Comparison of ENCODE assay signal across 9 cellular contexts in the genomic region with DNA sequence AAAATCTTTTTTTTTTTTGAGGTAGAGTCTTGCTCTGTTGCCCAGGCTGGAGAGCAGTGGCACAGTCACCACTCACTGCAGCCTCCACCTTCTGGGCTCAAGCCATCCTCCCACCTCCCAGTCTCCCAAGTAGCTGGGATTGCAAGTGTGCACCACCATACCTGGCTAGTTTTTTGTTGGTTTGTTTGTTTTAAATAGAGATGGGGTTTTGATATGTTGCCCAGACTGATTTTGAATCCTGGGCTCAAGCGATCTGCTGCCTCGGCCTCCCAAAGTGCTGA. TPM values are rescaled to one million over a fixed set of nuclear protein-coding genes. Genes with fewer than 3 reads are reported as not detected.
DNase-seq lines count a peak whose midpoint lies in the region; ATAC-seq and TF ChIP-seq lines count a peak whose summit lies in the region.
"Had no signal": no experiment of that assay in that cellular context is flagged by ENCODE, and none has a peak within 500 bp of the region (broad histone marks: within the 10 kb centered on the region; RNA-seq: fewer than 3 reads in every experiment).

No MANE protein-coding gene starts in this region.

- peaks cover 49% of the 10 kb centered on the region for H3K4me1 Mint-ChIP-seq in activated T-cell treated with anti-CD3 and anti-CD28 coated beads, Interleukin-2, amount 50 U/mL, for 4 hours (ENCODE audit: low read depth)
- peaks cover 37% of the 10 kb centered on the region for H3K4me1 Mint-ChIP-seq in activated CD8-positive, alpha-beta T cell treated with anti-CD3 and anti-CD28 coated beads, Interleukin-2, amount 10 ng/mL, durations not matched to agents 7 days and 5 days (ENCODE audit: low read depth)
- peaks cover 53% of the 10 kb centered on the region for H3K4me1 Mint-ChIP-seq in stimulated activated naive CD8-positive, alpha-beta T cell treated with anti-CD3 and anti-CD28 coated beads, Interleukin-15, amount 100 ng/mL, for 72 hours

- H3K9me3 ChIP-seq in hepatocyte (ENCODE audit: low read depth), result no peaks in the 10 kb centered on the region
- H3K9me3 ChIP-seq: uterus had no signal

- peak overlapping the region; percentile 88 for H3K4me3 Mint-ChIP-seq in activated T-cell treated with anti-CD3 and anti-CD28 coated beads, Interleukin-2, amount 50 U/mL, for 4 hours
- peak overlapping the region; percentile 87 for H3K4me3 Mint-ChIP-seq in activated CD8-positive, alpha-beta T cell treated with anti-CD3 and anti-CD28 coated beads, Interleukin-2, amount 10 ng/mL, durations not matched to agents 7 days and 5 days
- H3K4me3 Mint-ChIP-seq in stimulated activated naive CD8-positive, alpha-beta T cell treated with anti-CD3 and anti-CD28 coated beads, Interleukin-15, amount 100 ng/mL, for 72 hours, result peak overlapping the region; percentile 84 to 94

- H4K20me1 ChIP-seq in hepatocyte (ENCODE audit: insufficient read depth, poor library complexity, severe bottlenecking), result peaks cover 10% of the 10 kb centered on the region

- no peaks in the 10 kb centered on the region for H3K27me3 ChIP-seq in hepatocyte
- H3K27me3 ChIP-seq: uterus had no signal

- no peak for DNase-seq in activated T-cell treated with anti-CD3 and anti-CD28 coated beads, Interleukin-2, amount 50 U/mL, for 4 hours
- no peak for DNase-seq in activated T-cell treated with anti-CD3 and anti-CD28 coated beads, Interleukin-2, amount 50 U/mL, for 48 hours
- DNase-seq in activated CD8-positive, alpha-beta T cell treated with anti-CD3 and anti-CD28 coated beads, Interleukin-2, amount 10 ng/mL, durations not matched to agents 7 days and 5 days, result no peak
- DNase-seq in hepatocyte (ENCODE audit: low spot score) (no peak), NCI-H510A treated with DMSO at 0.1 percent for 48 hours (lab: John Stamatoyannopoulos, UW) (no peak), NCI-H187 (lab: John Stamatoyannopoulos, UW) (no peak)
- no peak for DNase-seq in stimulated activated naive CD8-positive, alpha-beta T cell treated with anti-CD3 and anti-CD28 coated beads, Interleukin-15, amount 100 ng/mL, for 72 hours
- DNase-seq: uterus had no signal

- H3K9me2 ChIP-seq in hepatocyte (replicated peaks; ENCODE audit: insufficient read depth), result no peaks in the 10 kb centered on the region

- H3K27ac Mint-ChIP-seq in activated CD8-positive, alpha-beta T cell treated with anti-CD3 and anti-CD28 coated beads, Interleukin-2, amount 10 ng/mL, durations not matched to agents 7 days and 5 days, result peak overlapping the region; percentile 88
- no peak overlapping the region for H3K27ac Mint-ChIP-seq in stimulated activated naive CD8-positive, alpha-beta T cell treated with anti-CD3 and anti-CD28 coated beads, Interleukin-15, amount 100 ng/mL, for 72 hours

- WGBS in hepatocyte (ENCODE audit: low lambda C conversion rate, missing lambda C conversion rate), result 97% methylated on average over 2 of the region's 2 CpGs

- no peak overlapping the region for H3K4me3 ChIP-seq in hepatocyte

- POLR2A ChIA-PET in activated CD8-positive, alpha-beta T cell treated with anti-CD3 and anti-CD28 coated beads, Interleukin-2, amount 10 ng/mL, durations not matched to agents 7 days and 5 days (lab: Charles Lee), result interaction anchor here (0.6 to 1.2 kb wide), 2 partner anchors 113 to 127 kb away, joined by 3 to 4 read pairs; no protein-coding TSS in a partner anchor

- no peaks in the 10 kb centered on the region for H3K9me3 Mint-ChIP-seq in activated T-cell treated with anti-CD3 and anti-CD28 coated beads, Interleukin-2, amount 50 U/mL, for 4 hours
- no peaks in the 10 kb centered on the region for H3K9me3 Mint-ChIP-seq in activated CD8-positive, alpha-beta T cell treated with anti-CD3 and anti-CD28 coated beads, Interleukin-2, amount 10 ng/mL, durations not matched to agents 7 days and 5 days (ENCODE audit: insufficient read depth)
- H3K9me3 Mint-ChIP-seq in stimulated activated naive CD8-positive, alpha-beta T cell treated with anti-CD3 and anti-CD28 coated beads, Interleukin-15, amount 100 ng/mL, for 72 hours, result no peaks in the 10 kb centered on the region

- no peak overlapping the region for H3K27ac ChIP-seq in hepatocyte

- no peak for TF ChIP-seq CTCF in hepatocyte (IDR thresholded peaks at IDR 0.05; ENCODE audit: poor library complexity)

- peaks cover 7% of the 10 kb centered on the region for H3K4me1 ChIP-seq in hepatocyte (ENCODE audit: insufficient read depth)

- CTCF ChIA-PET in activated CD8-positive, alpha-beta T cell treated with anti-CD3 and anti-CD28 coated beads, Interleukin-2, amount 10 ng/mL, durations not matched to agents 7 days and 5 days (lab: Charles Lee), result interaction anchor here (0.7 to 4.9 kb wide), 3 partner anchors 98 to 130 kb away, joined by 3 to 110 read pairs (median 4); a partner anchor contains a TSS

- no peaks in the 10 kb centered on the region for H3K36me3 ChIP-seq in hepatocyte (replicated peaks; ENCODE audit: insufficient read depth, low read depth)
- H3K36me3 ChIP-seq: uterus had no signal

- H3K36me3 Mint-ChIP-seq in activated T-cell treated with anti-CD3 and anti-CD28 coated beads, Interleukin-2, amount 50 U/mL, for 4 hours (ENCODE audit: insufficient read depth), result peaks cover 4% of the 10 kb centered on the region
- H3K36me3 Mint-ChIP-seq in activated CD8-positive, alpha-beta T cell treated with anti-CD3 and anti-CD28 coated beads, Interleukin-2, amount 10 ng/mL, durations not matched to agents 7 days and 5 days (ENCODE audit: low read depth), result peaks cover 28% of the 10 kb centered on the region

- no peak overlapping the region for H2AFZ ChIP-seq in hepatocyte

- no peaks in the 10 kb centered on the region for H3K27me3 Mint-ChIP-seq in activated T-cell treated with anti-CD3 and anti-CD28 coated beads, Interleukin-2, amount 50 U/mL, for 4 hours (ENCODE audit: low read depth)
- no peaks in the 10 kb centered on the region for H3K27me3 Mint-ChIP-seq in activated CD8-positive, alpha-beta T cell treated with anti-CD3 and anti-CD28 coated beads, Interleukin-2, amount 10 ng/mL, durations not matched to agents 7 days and 5 days (ENCODE audit: low read depth)
- no peaks in the 10 kb centered on the region for H3K27me3 Mint-ChIP-seq in stimulated activated naive CD8-positive, alpha-beta T cell treated with anti-CD3 and anti-CD28 coated beads, Interleukin-15, amount 100 ng/mL, for 72 hours

- H3K4me2 ChIP-seq in hepatocyte, result peak overlapping the region; percentile 100

- peaks cover 66% of the 10 kb centered on the region for H3K79me2 ChIP-seq in hepatocyte

- ATAC-seq in activated T-cell treated with anti-CD3 and anti-CD28 coated beads, Interleukin-2, amount 50 U/mL, for 4 hours, result no peak
- no peak for ATAC-seq in activated CD8-positive, alpha-beta T cell treated with anti-CD3 and anti-CD28 coated beads, Interleukin-2, amount 10 ng/mL, durations not matched to agents 7 days and 5 days
- no peak for ATAC-seq in stimulated activated naive CD8-positive, alpha-beta T cell treated with anti-CD3 and anti-CD28 coated beads, Interleukin-15, amount 100 ng/mL, for 72 hours
- ATAC-seq in HG02642 (IDR thresholded peaks at IDR 0.05; ENCODE audit: poor library complexity, unreplicated experiment), result no peak

RNA-seq across cellular contexts. Expression of a gene that starts 2.0 kb away (rescaled TPM):
- total RNA-seq in activated T-cell treated with anti-CD3 and anti-CD28 coated beads, Interleukin-2, amount 50 U/mL, for 4 hours, result 1 to 10 TPM; 7.0 to 8.7 (median 8.4) TPM
- 10 to 100 TPM; 32.9 to 37.4 TPM for total RNA-seq in activated CD8-positive, alpha-beta T cell treated with anti-CD3 and anti-CD28 coated beads, Interleukin-2, amount 10 ng/mL, durations not matched to agents 7 days and 5 days
- 14.6 and 22.6 TPM in 2 replicates for total RNA-seq in hepatocyte
- polyA plus RNA-seq in hepatocyte, result 12.4 and 13.3 TPM in 2 replicates
